22 cellular contexts compared by ENCODE assay signal in the genomic region with DNA sequence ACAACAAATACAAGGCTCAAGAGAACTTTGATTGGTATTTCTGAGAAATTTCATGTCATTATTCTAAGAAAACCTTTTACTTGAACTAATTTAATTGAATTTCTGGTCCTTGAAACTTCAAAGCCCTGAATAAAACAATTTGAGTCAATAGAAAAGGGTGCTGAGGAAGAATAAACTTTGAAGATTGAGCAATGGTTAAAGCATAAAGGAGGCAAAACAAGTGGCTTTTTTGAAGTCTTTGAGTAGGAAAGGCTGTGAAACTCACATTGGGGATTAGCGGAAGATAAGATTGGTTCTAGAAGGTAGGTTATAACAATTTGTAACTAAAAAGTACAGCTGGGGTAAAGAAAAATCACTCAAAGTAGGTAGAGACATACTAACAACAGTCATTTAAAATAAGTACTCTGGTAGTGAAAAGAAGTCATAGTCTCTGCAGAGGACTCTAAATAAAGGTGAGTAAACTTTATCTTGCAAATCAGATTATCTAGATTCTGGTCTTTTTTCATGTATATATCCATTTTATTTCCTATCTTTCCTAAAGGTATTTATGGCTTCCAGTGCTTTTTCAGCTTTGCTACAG. TPM values are rescaled to one million over a fixed set of nuclear protein-coding genes. Genes with fewer than 3 reads are reported as not detected.
DNase-seq lines count a peak whose midpoint lies in the region; ATAC-seq, FAIRE-seq and TF ChIP-seq lines count a peak whose summit lies in the region.
"Had no signal": no experiment of that assay in that cellular context is flagged by ENCODE, and none has a peak within 500 bp of the region (broad histone marks: within the 10 kb centered on the region; RNA-seq: fewer than 3 reads in every experiment).

No MANE protein-coding gene starts in this region.

- intact Hi-C loops in naive thymus-derived CD4-positive, alpha-beta T cell (cut with micrococcal nuclease): no loop called here
- intact Hi-C loops in pancreas (cut with DNase I): no loop called here

- no peaks in the 10 kb centered on the region for H3K79me2 ChIP-seq in H9 (ENCODE audit: insufficient read depth, low read length)

- no peak overlapping the region for H2BK120ac ChIP-seq in H9 (ENCODE audit: low read depth, low read length, poor library complexity, severe bottlenecking)

- H3K27ac Mint-ChIP-seq in H9 (peak overlapping the region in 2 of 3 experiments; percentile 64 to 71; a peak in 5 of 7 replicates), WTC11 (peak overlapping the region; percentile 14)
- H3K27ac Mint-ChIP-seq in naive thymus-derived CD4-positive, alpha-beta T cell: peak overlapping the region; percentile 3 to 86 (median 77)

- no peak for FAIRE-seq in pancreas (lab: Jason Lieb, UNC)

- WGBS in H9 (ENCODE audit: extremely low coverage, insufficient read length, low lambda C conversion rate): no CpG with 5 or more reads among the region's 1 CpG
- WGBS in pancreas, 2 donors: 92 to 97% methylated on average over 1 of the region's 1 CpG

- H3K27me3 ChIP-seq in H9 (ENCODE audit: insufficient read depth, low read length) (no peaks in the 10 kb centered on the region), pancreas (no peaks in the 10 kb centered on the region)
- H3K27me3 ChIP-seq in naive thymus-derived CD4-positive, alpha-beta T cell (ENCODE audit: control insufficient read depth in 2 of 2, insufficient read depth in 2 of 2, low read length in 2 of 2): peaks cover 0 to 3% of the 10 kb centered on the region in 2 donors

- H2AK5ac ChIP-seq in H9 (ENCODE audit: insufficient read length, low read length): no peak overlapping the region

- H3K23ac ChIP-seq in H9 (ENCODE audit: insufficient read length, low read depth, low read length): no peak overlapping the region

- H3K9me3 Mint-ChIP-seq in activated T-cell treated with anti-CD3 and anti-CD28 coated beads, Interleukin-2, amount 50 U/mL, for 4 hours: no peaks in the 10 kb centered on the region
- H3K9me3 Mint-ChIP-seq in H9 (no peaks in the 10 kb centered on the region), WTC11 (no peaks in the 10 kb centered on the region)
- no peaks in the 10 kb centered on the region for H3K9me3 Mint-ChIP-seq in naive thymus-derived CD4-positive, alpha-beta T cell
- H3K9me3 Mint-ChIP-seq: CD8-positive, alpha-beta memory T cell had no signal

- H4K5ac ChIP-seq in H9 (ENCODE audit: insufficient read length, low read depth, low read length): no peak overlapping the region

- peak overlapping the region; percentile 29 for H3K4me3 Mint-ChIP-seq in activated T-cell treated with anti-CD3 and anti-CD28 coated beads, Interleukin-2, amount 50 U/mL, for 4 hours
- H3K4me3 Mint-ChIP-seq in H9: no peak overlapping the region
- no peak overlapping the region for H3K4me3 Mint-ChIP-seq in WTC11
- peak overlapping the region in 9 of 10 donors; percentile 23 to 75 (median 69) for H3K4me3 Mint-ChIP-seq in naive thymus-derived CD4-positive, alpha-beta T cell

- H3K36me3 ChIP-seq in naive thymus-derived CD4-positive, alpha-beta T cell (ENCODE audit: control insufficient read depth in 2 of 3, insufficient read depth in 3 of 3, low read length in 3 of 3): no peaks in the 10 kb centered on the region
- H3K36me3 ChIP-seq in pancreas: no peaks in the 10 kb centered on the region
- H3K36me3 ChIP-seq: WERI-Rb-1 had no signal

- H3K4me1 ChIP-seq in H9 (ENCODE audit: insufficient read depth, low read length) (no peaks in the 10 kb centered on the region), pancreas (no peaks in the 10 kb centered on the region)
- peaks cover 3 to 25% of the 10 kb centered on the region in 2 donors for H3K4me1 ChIP-seq in naive thymus-derived CD4-positive, alpha-beta T cell (ENCODE audit: control insufficient read depth in 2 of 2, insufficient read depth in 2 of 2, low read length in 2 of 2)

- H4K8ac ChIP-seq in H9 (replicated peaks; ENCODE audit: insufficient read length, low read depth, low read length): no peak overlapping the region

- H3K27me3 Mint-ChIP-seq in activated T-cell treated with anti-CD3 and anti-CD28 coated beads, Interleukin-2, amount 50 U/mL, for 4 hours (ENCODE audit: low read depth): no peaks in the 10 kb centered on the region
- H3K27me3 Mint-ChIP-seq in H9 (ENCODE audit: low read depth): no peaks in the 10 kb centered on the region
- H3K27me3 Mint-ChIP-seq in WTC11 (ENCODE audit: low read depth): no peaks in the 10 kb centered on the region
- H3K27me3 Mint-ChIP-seq in naive thymus-derived CD4-positive, alpha-beta T cell: peaks cover 0 to 3% (median 0%) of the 10 kb centered on the region in 5 donors

- no peaks in the 10 kb centered on the region for H3K36me3 Mint-ChIP-seq in activated T-cell treated with anti-CD3 and anti-CD28 coated beads, Interleukin-2, amount 50 U/mL, for 4 hours (ENCODE audit: insufficient read depth)
- no peaks in the 10 kb centered on the region for H3K36me3 Mint-ChIP-seq in H9 (ENCODE audit: insufficient read depth in 1 of 3, low read depth in 3 of 3)
- H3K36me3 Mint-ChIP-seq in WTC11: no peaks in the 10 kb centered on the region
- H3K36me3 Mint-ChIP-seq in naive thymus-derived CD4-positive, alpha-beta T cell: peaks cover 0 to 2% (median 0%) of the 10 kb centered on the region in 5 donors
- H3K36me3 Mint-ChIP-seq: CD8-positive, alpha-beta memory T cell had no signal

- no peak overlapping the region for H3T11ph ChIP-seq in H9 (ENCODE audit: low read length)

- no peak overlapping the region for H3K14ac ChIP-seq in H9 (ENCODE audit: insufficient read depth, low read length)

- no peak overlapping the region for H3K27ac ChIP-seq in H9 (ENCODE audit: insufficient read length, low read depth, low read length)
- peak overlapping the region; percentile 53 for H3K27ac ChIP-seq in naive thymus-derived CD4-positive, alpha-beta T cell (ENCODE audit: low read depth, low read length)
- H3K27ac ChIP-seq in pancreas: no peak overlapping the region
- H3K27ac ChIP-seq: GM23248, WERI-Rb-1 had no signal

- peaks cover 32% of the 10 kb centered on the region for H3K4me1 Mint-ChIP-seq in activated T-cell treated with anti-CD3 and anti-CD28 coated beads, Interleukin-2, amount 50 U/mL, for 4 hours (ENCODE audit: low read depth)
- H3K4me1 Mint-ChIP-seq in H9 (peaks cover 25 to 31% of the 10 kb centered on the region in 2 experiments), WTC11 (peaks cover 33% of the 10 kb centered on the region)
- H3K4me1 Mint-ChIP-seq in naive thymus-derived CD4-positive, alpha-beta T cell: peaks cover 13 to 46% (median 39%) of the 10 kb centered on the region in 7 donors

- TF ChIP-seq CTCF in H9 (conservative IDR thresholded peaks at IDR 0.05) (no peak), WTC11 (IDR thresholded peaks at IDR 0.05) (no peak), pancreas (IDR thresholded peaks at IDR 0.05) (no peak)

- POLR2A ChIA-PET in WTC11 (lab: Charles Lee): no interaction called here
- POLR2A ChIA-PET in naive thymus-derived CD4-positive, alpha-beta T cell (lab: Charles Lee): interaction anchor here (0.7 to 1.0 kb wide), 3 partner anchors 91 to 133 kb away, joined by 3 to 4 read pairs (median 3); no protein-coding TSS in a partner anchor

- H2BK12ac ChIP-seq in H9 (ENCODE audit: insufficient read length, low read depth, low read length): no peak overlapping the region

- no peak overlapping the region for H3K56ac ChIP-seq in H9 (ENCODE audit: insufficient read length, low read depth, low read length)

- no peak overlapping the region for H2BK15ac ChIP-seq in H9 (ENCODE audit: low read depth, low read length)

- H3K9me3 ChIP-seq in H9 (ENCODE audit: control insufficient read depth, low read depth, low read length): no peaks in the 10 kb centered on the region
- H3K9me3 ChIP-seq in naive thymus-derived CD4-positive, alpha-beta T cell (ENCODE audit: control insufficient read depth in 2 of 3, low read length in 3 of 3): no peaks in the 10 kb centered on the region
- H3K9me3 ChIP-seq in pancreas: no peaks in the 10 kb centered on the region
- H3K9me3 ChIP-seq: mucosa of descending colon had no signal

- H4K91ac ChIP-seq in H9 (ENCODE audit: insufficient read length, low read depth, low read length): no peak overlapping the region

- no peak overlapping the region for H3K4me3 ChIP-seq in naive thymus-derived CD4-positive, alpha-beta T cell (ENCODE audit: low read length)
- no peak overlapping the region for H3K4me3 ChIP-seq in pancreas
- H3K4me3 ChIP-seq: GM23248, mucosa of descending colon had no signal

- no peak overlapping the region for H3K9ac ChIP-seq in H9 (ENCODE audit: extremely low read depth, insufficient read length, low read length)
- H3K9ac ChIP-seq: GM23248 had no signal

- H3K79me1 ChIP-seq in H9 (ENCODE audit: insufficient read depth, low read depth, low read length, poor library complexity, severe bottlenecking): no peaks in the 10 kb centered on the region

- H2BK5ac ChIP-seq in H9 (ENCODE audit: insufficient read length, low read length): no peak overlapping the region

- H3K18ac ChIP-seq in H9 (ENCODE audit: insufficient read length, low read depth, low read length): no peak overlapping the region

- no peak overlapping the region for H2AFZ ChIP-seq in H9 (ENCODE audit: low read length)
- H2AFZ ChIP-seq: GM23248 had no signal

- H3K4me2 ChIP-seq in H9 (ENCODE audit: insufficient read depth, insufficient read length, low read length): no peak overlapping the region

- peak; percentile 25 to 34 for ATAC-seq in activated T-cell treated with anti-CD3 and anti-CD28 coated beads, Interleukin-2, amount 50 U/mL, for 4 hours
- ATAC-seq in WTC11: no peak
- peak; percentile 45 for ATAC-seq in naive thymus-derived CD4-positive, alpha-beta T cell
- no peak for ATAC-seq in pancreas
- ATAC-seq: esophagus mucosa, left ventricle myocardium superior, mucosa of descending colon had no signal

- CTCF ChIA-PET in WTC11 (lab: Charles Lee): no interaction called here
- CTCF ChIA-PET in naive thymus-derived CD4-positive, alpha-beta T cell (lab: Charles Lee): interaction anchor here (0.6 kb wide), 1 partner anchor 1276 kb away, joined by 3 read pairs; no protein-coding TSS in a partner anchor

- H2BK20ac ChIP-seq in H9 (ENCODE audit: low read depth, low read length, poor library complexity, severe bottlenecking): no peak overlapping the region

- H3K4ac ChIP-seq in H9 (ENCODE audit: low read depth, low read length): no peak overlapping the region

- H4K20me1 ChIP-seq in H9 (ENCODE audit: control insufficient read depth, insufficient read depth, insufficient read length): no peaks in the 10 kb centered on the region

- no peak for DNase-seq in activated T-cell treated with anti-CD3 and anti-CD28 coated beads, Interleukin-2, amount 50 U/mL, for 4 hours
- DNase-seq in activated T-cell treated with anti-CD3 and anti-CD28 coated beads, Interleukin-2, amount 50 U/mL, for 48 hours: no peak
- DNase-seq in H9 (no peak), WTC11 (ENCODE audit: low spot score) (no peak), pancreas (no peak), Kasumi-1 (lab: John Stamatoyannopoulos, UW) (no peak), NCI-H345 (lab: John Stamatoyannopoulos, UW) (no peak)
- DNase-seq in naive thymus-derived CD4-positive, alpha-beta T cell: peak in 5 of 9 donors; percentile 22 to 47 (median 38)
- DNase-seq: activated CD8-positive, alpha-beta memory T cell treated with anti-CD3 and anti-CD28 coated beads, Interleukin-2, amount 50 U/mL, for 48 hours; amniotic stem cell; caudate nucleus; GM23248; left ventricle myocardium superior; mucosa of descending colon; NCI-H1694 treated with DMSO at 0.1 percent for 48 hours; nucleus accumbens; retina; stimulated activated CD4-positive, alpha-beta T cell treated with anti-CD3 and anti-CD28 coated beads, Interleukin-12 subunit alpha, Interleukin-12 subunit beta, amount 100 ng/mL, for 4 hours; trophoblast cell; WERI-Rb-1 had no signal

- H3K23me2 ChIP-seq in H9 (ENCODE audit: insufficient read length, low read depth, low read length, poor library complexity, severe bottlenecking): no peaks in the 10 kb centered on the region

RNA-seq across cellular contexts. Expression of a gene that starts 6.4 kb away (rescaled TPM):
- total RNA-seq in activated T-cell treated with anti-CD3 and anti-CD28 coated beads, Interleukin-2, amount 50 U/mL, for 4 hours: 10 to 100 TPM in 2 of 3 donors, 1 to 10 TPM in 1; 9.3 to 17.1 (median 14.6) TPM
- total RNA-seq in H9 (2021) (80.7 and 85.9 TPM in 2 replicates), WTC11 (2021) (38.2 to 43.2 TPM (median 40.9 TPM) in 3 replicates), pancreas (10 to 100 TPM; 11.5 to 28.0 (median 17.1) TPM)
- total RNA-seq in naive thymus-derived CD4-positive, alpha-beta T cell: 10 to 100 TPM in 2 of 5 experiments, 1 to 10 TPM in 3; 8.0 to 31.3 (median 8.4) TPM
- 10 to 100 TPM; 20.3 to 24.3 TPM for polyA plus RNA-seq in naive thymus-derived CD4-positive, alpha-beta T cell
- 10 to 100 TPM; 23.8 to 34.9 TPM for polyA plus RNA-seq in pancreas

Comparison
In these comparisons a context has a peak if more than half of its experiments do, and no peak if none do; other contexts are left out.
1. ATAC-seq: peak in activated T-cell treated with anti-CD3 and anti-CD28 coated beads, Interleukin-2, amount 50 U/mL, for 4 hours (2 of 2) and naive thymus-derived CD4-positive, alpha-beta T cell (single experiment); none in WTC11 (single experiment) and pancreas (0 of 4).
2. DNase-seq: peak in naive thymus-derived CD4-positive, alpha-beta T cell (5 of 9); none in activated T-cell treated with anti-CD3 and anti-CD28 coated beads, Interleukin-2, amount 50 U/mL, for 4 hours (single experiment), activated T-cell treated with anti-CD3 and anti-CD28 coated beads, Interleukin-2, amount 50 U/mL, for 48 hours (0 of 2), H9 (single experiment), WTC11 (single experiment), pancreas (0 of 6), Kasumi-1 (0 of 2) and NCI-H345 (single experiment).
3. H3K4me3 Mint-ChIP-seq: peak in activated T-cell treated with anti-CD3 and anti-CD28 coated beads, Interleukin-2, amount 50 U/mL, for 4 hours (single experiment) and naive thymus-derived CD4-positive, alpha-beta T cell (9 of 10); none in H9 (0 of 2) and WTC11 (single experiment).
4. H3K27ac Mint-ChIP-seq: peak in every context shown above with its lines; median percentile 77 in naive thymus-derived CD4-positive, alpha-beta T cell; 68 in H9; 14 in WTC11.